Comparison of ENCODE assay signal across 8 cellular contexts in the genomic region with DNA sequence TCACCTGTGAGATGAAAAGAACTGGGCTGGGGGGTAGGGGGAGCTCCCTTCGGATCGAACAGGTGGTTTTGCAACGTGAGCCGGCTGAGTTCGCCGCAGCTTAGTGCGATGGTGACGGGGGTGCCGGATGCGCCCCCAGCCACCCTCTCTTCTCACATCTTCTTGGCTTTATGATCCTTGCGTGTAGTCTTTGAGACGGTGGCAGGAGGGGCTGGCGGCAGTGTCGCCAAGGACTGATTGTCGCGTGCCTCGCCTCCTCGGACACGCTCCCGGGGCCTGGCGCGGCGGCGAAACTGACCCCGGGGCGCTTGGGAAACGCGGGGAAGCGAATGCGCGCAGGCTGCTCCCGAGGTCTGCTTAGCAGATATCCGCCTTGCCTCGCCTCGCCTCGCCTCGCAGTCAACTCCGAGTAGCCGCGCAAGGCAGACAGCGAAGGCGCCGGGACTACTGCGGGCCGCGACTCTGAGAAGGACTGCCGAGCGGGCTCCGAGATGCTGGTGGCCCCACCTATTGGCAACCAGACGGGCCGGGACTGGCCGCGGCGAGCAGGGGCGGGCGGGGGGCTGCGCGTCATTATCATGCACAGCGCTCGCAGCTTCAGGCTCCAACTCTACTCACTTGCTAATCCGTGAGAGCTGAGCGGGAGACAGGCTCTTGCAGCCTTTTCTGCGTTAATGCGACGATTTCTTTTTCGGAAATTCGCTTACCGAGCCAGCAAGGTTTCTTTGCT. TPM values are rescaled to one million over a fixed set of nuclear protein-coding genes. Genes with fewer than 3 reads are reported as not detected.
DNase-seq lines count a peak whose midpoint lies in the region; ATAC-seq and TF ChIP-seq lines count a peak whose summit lies in the region.

No MANE protein-coding gene starts in this region.

- DNase-seq in COR-L47 (lab: John Stamatoyannopoulos, UW), result peak; percentile 91
- peak; percentile 38 for DNase-seq in KBM-7
- DNase-seq in left cardiac atrium, result peak; percentile 59
- DNase-seq in pons (ENCODE audit: low spot score), result peak; percentile 80
- DNase-seq in mesenteric fat pad (ENCODE audit: low spot score), result no peak

- H3K4me3 ChIP-seq in WI38 (ENCODE audit: low read depth, low read length), result peak overlapping the region; percentile 52

- in situ Hi-C loops in KBM-7 (cut with MboI; ENCODE audit: low pct_unique_long_range_greater_than_20kb, low sequenced_read_pairs), result no loop called here

- no peak for TF ChIP-seq CTCF in WI38 (IDR thresholded peaks at IDR 0.05; ENCODE audit: low read depth, low read length)

- intact Hi-C loops in left cardiac atrium (cut with DNase I), result loop anchor here in 1 of 2 donors (10.0 kb wide), 2 partner anchors 79 to 1181 kb away; no protein-coding TSS in a partner anchor

- peak; percentile 90 to 93 for ATAC-seq in left cardiac atrium
- no peak for ATAC-seq in GM18511 (IDR thresholded peaks at IDR 0.05; ENCODE audit: unreplicated experiment)
- no peak for ATAC-seq in GM18502 (IDR thresholded peaks at IDR 0.05; ENCODE audit: poor library complexity, unreplicated experiment)

RNA-seq across cellular contexts. Expression of a gene that starts 1.5 kb away (rescaled TPM):
- 1 to 10 TPM in 1 of 2 donors, under 1 TPM in 1; 0.42 to 1.1 TPM for total RNA-seq in left cardiac atrium
- total RNA-seq in mesenteric fat pad, result not detected

Comparison
In these comparisons a context has a peak if more than half of its experiments do, and no peak if none do; other contexts are left out.
1. ATAC-seq: peak in left cardiac atrium (2 of 2); none in GM18511 (single experiment) and GM18502 (single experiment).